In the genomic region with DNA sequence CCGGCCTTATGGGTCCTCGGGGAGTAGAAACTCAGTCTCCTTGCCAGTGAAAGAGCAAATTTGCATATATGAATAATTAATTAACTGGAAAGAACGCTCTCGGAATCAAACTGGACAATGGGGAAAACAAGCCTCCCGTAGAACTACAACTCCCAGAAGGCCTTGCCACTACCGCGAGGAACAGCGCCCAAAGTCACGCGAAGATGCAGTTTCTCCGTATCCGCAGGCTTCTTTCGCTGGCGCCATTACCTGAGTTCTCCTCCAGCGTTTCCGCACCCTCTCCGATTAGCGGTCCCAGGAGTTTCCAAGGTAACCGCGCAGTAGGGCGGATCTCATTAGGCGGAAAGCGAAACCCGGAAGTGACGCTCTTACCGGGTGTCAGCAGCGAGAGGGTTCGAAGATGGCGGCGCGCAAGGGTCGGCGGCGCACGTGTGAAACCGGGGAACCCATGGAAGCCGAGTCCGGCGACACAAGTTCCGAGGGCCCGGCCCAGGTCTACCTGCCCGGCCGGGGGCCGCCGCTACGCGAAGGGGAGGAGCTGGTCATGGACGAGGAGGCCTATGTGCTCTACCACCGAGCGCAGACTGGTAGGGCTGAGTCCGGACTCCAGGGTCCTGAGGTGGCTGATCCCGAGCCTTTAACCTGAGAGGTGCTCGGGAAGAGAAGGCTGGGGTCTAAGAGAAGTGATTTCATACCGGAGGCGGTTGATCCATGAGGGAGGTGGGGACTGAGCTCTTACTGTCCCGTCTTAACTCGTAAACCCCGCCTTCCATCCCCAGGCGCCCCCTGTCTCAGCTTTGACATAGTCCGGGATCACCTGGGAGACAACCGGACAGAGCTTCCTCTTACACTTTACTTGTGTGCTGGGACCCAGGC, we compare ENCODE assay signal across 8 cellular contexts.
A peak's percentile ranks its signal among the peaks of the same experiment; 100 is the strongest.
DNase-seq lines count a peak whose midpoint lies in the region; ATAC-seq, FAIRE-seq and TF ChIP-seq lines count a peak whose summit lies in the region.

A gene (plus strand): TSS at position 378 of the 876 bp plus-strand sequence. CDS start 23 bp downstream, at position 401.

- peaks cover 18% of the 10 kb centered on the region for H3K27me3 Mint-ChIP-seq in central memory CD8-positive, alpha-beta T cell

- H3K27ac Mint-ChIP-seq in central memory CD8-positive, alpha-beta T cell (ENCODE audit: low read depth), result peak within 1 kb of the TSS; percentile 95

- peaks cover 42% of the 10 kb centered on the region for H3K36me3 Mint-ChIP-seq in central memory CD8-positive, alpha-beta T cell (ENCODE audit: insufficient read depth)

- peak within 1 kb of the TSS; percentile 94 for H3K4me3 Mint-ChIP-seq in central memory CD8-positive, alpha-beta T cell

- peak; percentile 81 for TF ChIP-seq POLR2A in GM18951 (IDR thresholded peaks at IDR 0.05; ENCODE audit: extremely low read depth, insufficient read depth, insufficient read length)

- DNase-seq in AG08395 (ENCODE audit: low spot score) (peak; percentile 96), NCI-H446 (lab: John Stamatoyannopoulos, UW) (peak; percentile 98 to 99)
- DNase-seq in activated CD4-positive, CD25-positive, alpha-beta regulatory T cell treated with anti-CD3 and anti-CD28 coated beads, Interleukin-2, amount 50 U/mL, for 16 hours (ENCODE audit: low read depth, low spot score), result peak; percentile 95
- DNase-seq in central memory CD8-positive, alpha-beta T cell (ENCODE audit: low spot score in 2 of 2), result peak; percentile 77 to 93
- DNase-seq in stimulated activated CD4-positive, alpha-beta T cell treated with anti-CD3 and anti-CD28 coated beads, Interleukin-12 subunit alpha, Interleukin-12 subunit beta, amount 100 ng/mL, for 4 hours, result peak; percentile 88

- in situ Hi-C loops in GM18951 (cut with MboI; ENCODE audit: low sequenced_read_pairs, unreplicated experiment), result no loop called here

- ATAC-seq in HG03342 (IDR thresholded peaks at IDR 0.05; ENCODE audit: unreplicated experiment), result peak; percentile 85
- peak; percentile 90 for ATAC-seq in central memory CD8-positive, alpha-beta T cell (replicated peaks; ENCODE audit: extremely low read depth, poor library complexity, severe bottlenecking)

- FAIRE-seq in islet of Langerhans (lab: Jason Lieb, UNC), result peak; percentile 99

- no peaks in the 10 kb centered on the region for H3K9me3 Mint-ChIP-seq in central memory CD8-positive, alpha-beta T cell

- H3K4me1 Mint-ChIP-seq in central memory CD8-positive, alpha-beta T cell, result peaks cover 42% of the 10 kb centered on the region

Comparison
In these comparisons a context has a peak if more than half of its experiments do, and no peak if none do; other contexts are left out.
1. Peak in every context shown above with its lines: DNase-seq and ATAC-seq.